1 cellular context compared by ENCODE assay signal in the genomic region with DNA sequence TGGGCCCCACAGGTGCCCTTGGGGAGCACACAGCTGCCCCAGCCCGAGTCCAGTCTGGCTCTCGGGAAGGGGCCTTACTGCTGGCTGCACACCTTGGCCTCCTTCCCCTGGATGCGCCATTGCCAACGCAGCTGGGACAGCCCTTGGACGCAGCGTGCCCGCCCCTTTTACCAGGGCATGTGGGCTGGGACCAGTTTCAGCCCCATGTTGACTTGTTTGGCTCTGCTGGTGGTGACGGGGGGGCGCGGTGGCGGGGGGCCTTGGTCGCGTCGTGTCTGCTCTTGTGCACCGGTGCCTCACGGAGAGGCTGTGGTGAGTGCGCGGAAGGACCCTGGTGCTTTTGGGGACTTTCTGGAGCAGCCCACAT.
TF ChIP-seq lines count a peak whose summit lies in the region.

No MANE protein-coding gene starts in this region.

TF ChIP-seq in liver, 16 proteins besides CTCF, POLR2A, EP300 and RAD21 (continued from another document):
- TF ChIP-seq, protein P1, sequence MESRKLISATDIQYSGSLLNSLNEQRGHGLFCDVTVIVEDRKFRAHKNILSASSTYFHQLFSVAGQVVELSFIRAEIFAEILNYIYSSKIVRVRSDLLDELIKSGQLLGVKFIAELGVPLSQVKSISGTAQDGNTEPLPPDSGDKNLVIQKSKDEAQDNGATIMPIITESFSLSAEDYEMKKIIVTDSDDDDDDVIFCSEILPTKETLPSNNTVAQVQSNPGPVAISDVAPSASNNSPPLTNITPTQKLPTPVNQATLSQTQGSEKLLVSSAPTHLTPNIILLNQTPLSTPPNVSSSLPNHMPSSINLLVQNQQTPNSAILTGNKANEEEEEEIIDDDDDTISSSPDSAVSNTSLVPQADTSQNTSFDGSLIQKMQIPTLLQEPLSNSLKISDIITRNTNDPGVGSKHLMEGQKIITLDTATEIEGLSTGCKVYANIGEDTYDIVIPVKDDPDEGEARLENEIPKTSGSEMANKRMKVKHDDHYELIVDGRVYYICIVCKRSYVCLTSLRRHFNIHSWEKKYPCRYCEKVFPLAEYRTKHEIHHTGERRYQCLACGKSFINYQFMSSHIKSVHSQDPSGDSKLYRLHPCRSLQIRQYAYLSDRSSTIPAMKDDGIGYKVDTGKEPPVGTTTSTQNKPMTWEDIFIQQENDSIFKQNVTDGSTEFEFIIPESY (IDR thresholded peaks at IDR 0.05): no peak
- TF ChIP-seq NR2F2 (IDR thresholded peaks at IDR 0.05) (no peak), FOXA1 (IDR thresholded peaks at IDR 0.05) (no peak), JUND (IDR thresholded peaks at IDR 0.05) (no peak), SP1 (IDR thresholded peaks at IDR 0.05) (no peak), GABPA (IDR thresholded peaks at IDR 0.05 in 1 of 2, conservative IDR thresholded peaks at IDR 0.05 in 1 of 2) (no peak), HNF4G (IDR thresholded peaks at IDR 0.05) (no peak), FOXA2 (IDR thresholded peaks at IDR 0.05) (no peak), YY1 (IDR thresholded peaks at IDR 0.05) (peak; percentile 54)
- TF ChIP-seq, protein P2, sequence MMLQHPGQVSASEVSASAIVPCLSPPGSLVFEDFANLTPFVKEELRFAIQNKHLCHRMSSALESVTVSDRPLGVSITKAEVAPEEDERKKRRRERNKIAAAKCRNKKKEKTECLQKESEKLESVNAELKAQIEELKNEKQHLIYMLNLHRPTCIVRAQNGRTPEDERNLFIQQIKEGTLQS (IDR thresholded peaks at IDR 0.05): no peak
- TF ChIP-seq, protein P3, sequence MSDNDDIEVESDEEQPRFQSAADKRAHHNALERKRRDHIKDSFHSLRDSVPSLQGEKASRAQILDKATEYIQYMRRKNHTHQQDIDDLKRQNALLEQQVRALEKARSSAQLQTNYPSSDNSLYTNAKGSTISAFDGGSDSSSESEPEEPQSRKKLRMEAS (IDR thresholded peaks at IDR 0.05): no peak
TF ChIP-seq in liver: peak in this region for 3.
